ENCODE assay signal across 9 cellular contexts in the genomic region with DNA sequence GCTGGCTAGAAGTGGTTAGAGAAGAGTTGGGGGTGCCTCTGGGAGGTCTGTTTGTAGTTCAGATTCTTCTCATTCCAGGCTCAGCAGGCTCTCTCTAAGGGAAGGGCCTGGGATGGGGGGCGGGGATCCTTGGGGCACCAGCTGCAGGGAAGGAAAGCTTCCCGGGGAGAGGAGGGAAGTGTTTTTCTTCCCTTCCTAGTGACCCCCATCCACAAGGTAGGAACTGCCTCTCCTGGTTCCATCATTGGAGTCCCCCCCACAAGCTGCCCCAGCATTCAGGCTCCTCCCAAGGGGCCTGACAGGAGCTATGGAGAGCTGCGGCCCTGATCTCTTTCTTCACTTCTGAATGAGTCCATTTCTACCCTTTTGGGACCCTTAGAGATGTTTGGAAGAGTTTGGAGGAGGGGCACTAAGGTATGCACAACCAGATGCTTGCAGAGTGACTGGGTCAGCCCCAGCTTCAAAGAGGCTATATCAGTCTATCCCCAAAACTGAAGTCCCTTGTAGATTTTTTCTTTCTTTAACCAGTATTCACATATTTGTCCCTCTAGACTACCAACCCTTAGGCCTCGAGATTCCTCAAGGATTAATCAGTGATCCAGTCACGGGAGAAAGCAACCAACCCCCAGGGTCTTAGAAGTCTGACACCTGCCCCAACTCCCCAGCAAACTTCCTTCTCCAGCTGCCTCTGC. TPM values are rescaled to one million over a fixed set of nuclear protein-coding genes. Genes with fewer than 3 reads are reported as not detected.
DNase-seq lines count a peak whose midpoint lies in the region; ATAC-seq and TF ChIP-seq lines count a peak whose summit lies in the region.
"Had no signal": no experiment of that assay in that cellular context is flagged by ENCODE, and none has a peak within 500 bp of the region (broad histone marks: within the 10 kb centered on the region; RNA-seq: fewer than 3 reads in every experiment).

No MANE protein-coding gene starts in this region.

- no peak overlapping the region for H3K4me3 ChIP-seq in NT2/D1 (ENCODE audit: insufficient read length, low read depth)
- H3K4me3 ChIP-seq: K562 had no signal

- no TSS peak for BruUV-seq in Calu3 (replicated peaks; lab: Mats Ljungman, UMichigan)

- H3K27me3 ChIP-seq in NT2/D1 (ENCODE audit: insufficient read depth, insufficient read length), result peaks cover 28% of the 10 kb centered on the region

- no peak for ATAC-seq in activated T-helper 17 cell treated with anti-CD3 and anti-CD28 coated beads, Interleukin-2, amount 50 U/mL, for 72 hours (replicated peaks)
- no peak for ATAC-seq in activated CD4-positive, CD25-positive, alpha-beta regulatory T cell treated with anti-CD3 and anti-CD28 coated beads, Interleukin-2, amount 50 U/mL, for 24 hours
- ATAC-seq in HG02642 (IDR thresholded peaks at IDR 0.05; ENCODE audit: poor library complexity, unreplicated experiment) (no peak), left cardiac atrium (no peak)

- H3K4me3 Mint-ChIP-seq in Calu3 (ENCODE audit: low read depth, unreplicated experiment), result peak overlapping the region; percentile 54
- H3K4me3 Mint-ChIP-seq in endothelial cell (ENCODE audit: unreplicated experiment), result peak overlapping the region; percentile 57
- peak overlapping the region; percentile 80 for H3K4me3 Mint-ChIP-seq in neural crest cell
- H3K4me3 Mint-ChIP-seq in activated T-helper 17 cell treated with anti-CD3 and anti-CD28 coated beads, Interleukin-2, amount 50 U/mL, for 72 hours, result no peak overlapping the region

- CTCF ChIA-PET in Calu3 (lab: Charles Lee), result interaction anchor here (0.7 to 2.1 kb wide), 6 partner anchors 8 to 313 kb away, joined by 3 to 9 read pairs (median 4); partner anchors contain the start of gene FZD2

- H3K4me1 Mint-ChIP-seq in Calu3 (ENCODE audit: low read depth, unreplicated experiment) (peaks cover 61% of the 10 kb centered on the region), endothelial cell (ENCODE audit: unreplicated experiment) (peaks cover 28% of the 10 kb centered on the region), neural crest cell (peaks cover 92% of the 10 kb centered on the region)
- H3K4me1 Mint-ChIP-seq in activated T-helper 17 cell treated with anti-CD3 and anti-CD28 coated beads, Interleukin-2, amount 50 U/mL, for 72 hours, result no peaks in the 10 kb centered on the region

- peak overlapping the region; percentile 37 for H3K9ac ChIP-seq in NT2/D1 (ENCODE audit: insufficient read length, low read depth)

- H3K36me3 Mint-ChIP-seq in Calu3 (ENCODE audit: insufficient read depth, unreplicated experiment) (peaks cover 12% of the 10 kb centered on the region), endothelial cell (ENCODE audit: low read depth, unreplicated experiment) (no peaks in the 10 kb centered on the region), neural crest cell (ENCODE audit: low read depth) (no peaks in the 10 kb centered on the region)
- no peaks in the 10 kb centered on the region for H3K36me3 Mint-ChIP-seq in activated T-helper 17 cell treated with anti-CD3 and anti-CD28 coated beads, Interleukin-2, amount 50 U/mL, for 72 hours (ENCODE audit: low read depth)

- peaks cover 12% of the 10 kb centered on the region; the same call in 1 of the 2 replicates for H3K9me3 ChIP-seq in NT2/D1 (ENCODE audit: insufficient read depth, low read length)

- no peaks in the 10 kb centered on the region for H3K36me3 ChIP-seq in NT2/D1 (ENCODE audit: insufficient read depth, insufficient read length, low read length)

- intact Hi-C loops in Calu3 (cut with micrococcal nuclease; ENCODE audit: unreplicated experiment), result no loop called here
- intact Hi-C loops in left cardiac atrium (cut with DNase I), result no loop called here

- H3K9me3 Mint-ChIP-seq in Calu3 (ENCODE audit: low read depth, unreplicated experiment) (no peaks in the 10 kb centered on the region), endothelial cell (ENCODE audit: unreplicated experiment) (no peaks in the 10 kb centered on the region), neural crest cell (peaks cover 3% of the 10 kb centered on the region)
- H3K9me3 Mint-ChIP-seq in activated T-helper 17 cell treated with anti-CD3 and anti-CD28 coated beads, Interleukin-2, amount 50 U/mL, for 72 hours, result no peaks in the 10 kb centered on the region

- H3K27ac Mint-ChIP-seq in Calu3 (ENCODE audit: unreplicated experiment), result peak overlapping the region; percentile 61
- H3K27ac Mint-ChIP-seq in endothelial cell (ENCODE audit: unreplicated experiment), result peak overlapping the region; percentile 74
- peak overlapping the region; percentile 95 for H3K27ac Mint-ChIP-seq in neural crest cell (ENCODE audit: unreplicated experiment)
- no peak overlapping the region for H3K27ac Mint-ChIP-seq in activated T-helper 17 cell treated with anti-CD3 and anti-CD28 coated beads, Interleukin-2, amount 50 U/mL, for 72 hours

- DNase-seq in Calu3 (peak; percentile 81), NT2/D1 (ENCODE audit: low read depth, low spot score) (peak; percentile 92), endothelial cell (ENCODE audit: low spot score) (peak; percentile 33), neural crest cell (ENCODE audit: low read depth, low spot score) (no peak), left cardiac atrium (no peak)

- H3K27me3 Mint-ChIP-seq in Calu3 (ENCODE audit: unreplicated experiment) (no peaks in the 10 kb centered on the region), endothelial cell (ENCODE audit: unreplicated experiment) (peaks cover 16% of the 10 kb centered on the region), neural crest cell (ENCODE audit: low read depth) (no peaks in the 10 kb centered on the region)
- peaks cover 37% of the 10 kb centered on the region for H3K27me3 Mint-ChIP-seq in activated T-helper 17 cell treated with anti-CD3 and anti-CD28 coated beads, Interleukin-2, amount 50 U/mL, for 72 hours

- peaks cover 36% of the 10 kb centered on the region for H3K4me1 ChIP-seq in NT2/D1 (ENCODE audit: insufficient read depth, insufficient read length)

- TF ChIP-seq CTCF in Calu3 (IDR thresholded peaks at IDR 0.05; ENCODE audit: unreplicated experiment), result no peak
- no peak for TF ChIP-seq CTCF in endothelial cell (IDR thresholded peaks at IDR 0.05; ENCODE audit: unreplicated experiment)
- TF ChIP-seq CTCF in neural crest cell (conservative IDR thresholded peaks at IDR 0.05), result no peak

RNA-seq across cellular contexts. Expression of gene FZD2, which starts 13.9 kb away (rescaled TPM):
- 28.5 and 35.8 TPM in 2 replicates for total RNA-seq in Calu3 (2022)
- total RNA-seq in endothelial cell (ENCODE audit: unreplicated experiment), result 12.9 TPM
- 93.5 and 96.2 TPM in 2 replicates for total RNA-seq in neural crest cell
- not detected for total RNA-seq in activated T-helper 17 cell treated with anti-CD3 and anti-CD28 coated beads, Interleukin-2, amount 50 U/mL, for 72 hours
- total RNA-seq in left cardiac atrium, result 1 to 10 TPM; 3.0 to 4.3 TPM

RNA-seq across cellular contexts. Expression of gene GPATCH8, which starts 40.2 kb away (rescaled TPM):
- 57.8 and 60.1 TPM in 2 replicates for total RNA-seq in Calu3 (2022)
- 53.3 TPM for total RNA-seq in endothelial cell (ENCODE audit: unreplicated experiment)
- 47.0 and 52.9 TPM in 2 replicates for total RNA-seq in neural crest cell
- total RNA-seq in activated T-helper 17 cell treated with anti-CD3 and anti-CD28 coated beads, Interleukin-2, amount 50 U/mL, for 72 hours, result 10 to 100 TPM; 40.3 to 43.7 TPM
- total RNA-seq in left cardiac atrium, result 10 to 100 TPM; 20.8 to 28.9 TPM

Comparison
In these comparisons a context has a peak if more than half of its experiments do, and no peak if none do; other contexts are left out.
1. DNase-seq: peak in Calu3 (single experiment), NT2/D1 (single experiment) and endothelial cell (single experiment); none in neural crest cell (single experiment) and left cardiac atrium (single experiment).